Comparison of ENCODE assay signal across 7 cellular contexts in genomic region chr1:115577513-115577912, GRCh38.
"Had no signal": no experiment of that assay in that cellular context is flagged by ENCODE, and none has a peak within 500 bp of the region (broad histone marks: within the 10 kb centered on the region; RNA-seq: fewer than 3 reads in every experiment).

No MANE protein-coding gene starts in this region.

- H3K4me1 Mint-ChIP-seq: IgD-negative memory B cell had no signal

- H3K27ac Mint-ChIP-seq: IgD-negative memory B cell had no signal

- H2AFZ ChIP-seq: GM23248 had no signal

- H3K9ac ChIP-seq: GM23248 had no signal

- DNase-seq: GM23248, GOT3, H7, HCEC 1CT had no signal

- ATAC-seq: HepG2 had no signal

- H3K27me3 Mint-ChIP-seq: IgD-negative memory B cell had no signal

- H3K4me3 Mint-ChIP-seq: IgD-negative memory B cell had no signal

- H3K4me3 ChIP-seq: GM23248 had no signal

- H3K27ac ChIP-seq: GM23248, HL-60 had no signal
